ENCODE assay signal across 17 cellular contexts in genomic region chr17:62692159-62692651, GRCh38.
DNase-seq lines count a peak whose midpoint lies in the region; ATAC-seq, FAIRE-seq and TF ChIP-seq lines count a peak whose summit lies in the region.
"Had no signal": no experiment of that assay in that cellular context is flagged by ENCODE, and none has a peak within 500 bp of the region (broad histone marks: within the 10 kb centered on the region; RNA-seq: fewer than 3 reads in every experiment).

No MANE protein-coding gene starts in this region.

- FAIRE-seq in H1 (lab: Jason Lieb, UNC) (no peak), urothelium cell line (lab: Jason Lieb, UNC) (peak; percentile 81)
- FAIRE-seq: GM12891 had no signal

- no peaks in the 10 kb centered on the region for H3K27me3 ChIP-seq in H1 (replicated peaks in 1 of 4; ENCODE audit: control insufficient read depth in 3 of 4, extremely low read depth in 1 of 4, insufficient read depth in 3 of 4, low read length in 3 of 4)

- TF ChIP-seq RAD21 in H1 (IDR thresholded peaks at IDR 0.05 in 1 of 2, conservative IDR thresholded peaks at IDR 0.05 in 1 of 2; ENCODE audit: low read depth in 2 of 2, low read length in 2 of 2), result no peak

- H3K9ac ChIP-seq in H1 (replicated peaks in 1 of 4; ENCODE audit: extremely low read depth in 1 of 4, low read depth in 3 of 4, low read length in 3 of 4), result no peak overlapping the region

- ATAC-seq in Right ventricle myocardium superior (ENCODE audit: poor library complexity), result no peak

- H3K36me3 ChIP-seq in HEK293 (ENCODE audit: control insufficient read depth in 2 of 2, insufficient read depth in 1 of 2, low read length in 2 of 2) (peaks cover 0 to 31% of the 10 kb centered on the region in 2 experiments; a peak in 1 of 3 replicates), H1 (ENCODE audit: control insufficient read depth in 2 of 4, insufficient read depth in 4 of 4, low read length in 3 of 4) (no peaks in the 10 kb centered on the region)

- H3K4me2 ChIP-seq in H1 (ENCODE audit: insufficient read depth in 1 of 2, low read depth in 2 of 2, low read length in 2 of 2), result no peak overlapping the region

- no peaks in the 10 kb centered on the region for H3K79me2 ChIP-seq in H1 (ENCODE audit: control insufficient read depth in 1 of 2, insufficient read depth in 2 of 2, low read length in 2 of 2)

- no peak overlapping the region for H3K4ac ChIP-seq in H1 (replicated peaks; ENCODE audit: insufficient read length, low read depth, low read length)

- no peaks in the 10 kb centered on the region for H3K79me1 ChIP-seq in H1 (ENCODE audit: low read depth, low read length)

- TF ChIP-seq EP300 in H1 (IDR thresholded peaks at IDR 0.05; ENCODE audit: borderline replicate concordance in 1 of 2, low read depth in 2 of 2, low read length in 2 of 2), result no peak

- CTCF ChIA-PET in HEK293 (lab: Yijun Ruan, JAX), result interaction anchor here (2.8 kb wide), 1 partner anchor 715 kb away, joined by 9 read pairs; no protein-coding TSS in a partner anchor
- CTCF ChIA-PET in H1 (lab: Charles Lee; ENCODE audit: partially characterized antibody), result interaction anchor here (0.6 to 7.0 kb wide), 18 partner anchors 8 to 295 kb away, joined by 3 to 68 read pairs (median 4); partner anchors contain the start of gene TANC2

- DNase-seq in NCI-H1092 treated with DMSO at 0.1 percent for 48 hours (lab: John Stamatoyannopoulos, UW), result peak; percentile 24
- no peak for DNase-seq in NCI-H1092 (lab: John Stamatoyannopoulos, UW)
- DNase-seq in H1 (ENCODE audit: low read depth in 1 of 2, low spot score in 2 of 2), result no peak
- DNase-seq in urothelium cell line (ENCODE audit: low spot score), result no peak
- DNase-seq in NCI-H146 (lab: John Stamatoyannopoulos, UW), result no peak
- no peak for DNase-seq in Right ventricle myocardium superior
- DNase-seq: 8988T, DND-41, GOT3, NCI-H1105, NCI-H2029 treated with DMSO at 0.1 percent for 48 hours, NCI-H524 treated with DMSO at 0.1 percent for 48 hours, PC-3, SHP77 had no signal

- no peak overlapping the region for H2BK120ac ChIP-seq in H1 (replicated peaks; ENCODE audit: low read depth, low read length)

- intact Hi-C loops in Right ventricle myocardium superior (cut with DNase I), result no loop called here

- H3K9me3 ChIP-seq in HEK293 (ENCODE audit: control insufficient read depth, insufficient read depth, low read depth, low read length) (no peaks in the 10 kb centered on the region), H1 (ENCODE audit: insufficient read depth in 2 of 2, low read depth in 1 of 2, low read length in 1 of 2) (no peaks in the 10 kb centered on the region)

- no peak overlapping the region for H2BK15ac ChIP-seq in H1 (ENCODE audit: low read length)

- H2BK20ac ChIP-seq in H1 (ENCODE audit: low read length), result no peak overlapping the region

- H2BK5ac ChIP-seq in H1 (ENCODE audit: low read depth, low read length), result no peak overlapping the region

- H3K27ac ChIP-seq in HEK293 (ENCODE audit: extremely low read depth, low read depth, low read length) (no peak overlapping the region), H1 (ENCODE audit: low read depth, low read length) (no peak overlapping the region)
- H3K27ac ChIP-seq: C4-2B had no signal

- no peak overlapping the region for H4K5ac ChIP-seq in H1 (ENCODE audit: insufficient read length, low read depth, low read length)

- TF ChIP-seq CTCF in HEK293 (tag by site-specific recombination; IDR thresholded peaks at IDR 0.05) (no peak), H1 (IDR thresholded peaks at IDR 0.05; ENCODE audit: control extremely low read depth in 1 of 3, insufficient read depth in 1 of 3, low read depth in 1 of 3, low read length in 3 of 3) (no peak)

- 0 out of 2 replicates have a peak overlapping the region, but pooled peaks have one; percentile 71 for H4K8ac ChIP-seq in H1 (ENCODE audit: extremely low read depth, insufficient read depth, low read length)

- H2BK12ac ChIP-seq in H1 (ENCODE audit: low read depth, low read length), result no peak overlapping the region

- TF ChIP-seq POLR2A in H1 (IDR thresholded peaks at IDR 0.05; ENCODE audit: control extremely low read depth in 1 of 2, low read depth in 2 of 2, low read length in 2 of 2), result no peak

- H3K18ac ChIP-seq in H1 (ENCODE audit: extremely low read depth, low read length), result no peak overlapping the region

- no peak overlapping the region for H3K56ac ChIP-seq in H1 (replicated peaks; ENCODE audit: insufficient read length, low read depth, low read length)

- no peak overlapping the region for H3K4me3 ChIP-seq in HEK293 (ENCODE audit: low read depth, low read length)
- H3K4me3 ChIP-seq in H1 (ENCODE audit: extremely low read depth in 1 of 4, insufficient read depth in 2 of 4, low read depth in 3 of 4, low read length in 4 of 4), result no peak overlapping the region

- H4K20me1 ChIP-seq in H1 (replicated peaks in 1 of 2; ENCODE audit: control insufficient read depth in 1 of 2, insufficient read depth in 2 of 2, low read length in 2 of 2), result peaks cover 0 to 1% of the 10 kb centered on the region in 2 experiments

- no peak overlapping the region for H3K23ac ChIP-seq in H1 (ENCODE audit: insufficient read length)

- H2AK5ac ChIP-seq in H1 (ENCODE audit: low read depth, low read length), result no peak overlapping the region

- no peak overlapping the region for H3K14ac ChIP-seq in H1 (ENCODE audit: insufficient read length)

- H3K4me1 ChIP-seq in HEK293 (ENCODE audit: control insufficient read depth, insufficient read depth, low read length), result no peaks in the 10 kb centered on the region
- peaks cover 0 to 5% (median 0%) of the 10 kb centered on the region in 4 experiments; a peak in 3 of 7 replicates for H3K4me1 ChIP-seq in H1 (replicated peaks in 1 of 4; ENCODE audit: control insufficient read depth in 3 of 4, insufficient read depth in 4 of 4, low read length in 3 of 4)

- H4K91ac ChIP-seq in H1 (replicated peaks; ENCODE audit: insufficient read length, low read length), result no peak overlapping the region

- H3K23me2 ChIP-seq in H1 (ENCODE audit: low read depth, low read length), result no peaks in the 10 kb centered on the region; the same call in 1 of the 2 replicates

- 91% methylated on average over 19 of the region's 20 CpGs; no CpG with 5 or more reads in 1 of the 2 experiments for WGBS in H1 (ENCODE audit: extremely low coverage in 1 of 2, insufficient coverage in 1 of 2, insufficient read length in 1 of 2, insufficient replicate concordance in 2 of 2, low coverage in 1 of 2, low lambda C conversion rate in 2 of 2, missing lambda C conversion rate in 1 of 2), 2 experiments

- no peak overlapping the region for H2AFZ ChIP-seq in H1 (ENCODE audit: low read length)

- POLR2A ChIA-PET in HEK293 (lab: Yijun Ruan, JAX), result no interaction called here
- POLR2A ChIA-PET in H1 (lab: Charles Lee; ENCODE audit: partially characterized antibody), result interaction anchor here (1.1 kb wide), 1 partner anchor 9 kb away, joined by 3 read pairs; no protein-coding TSS in a partner anchor

TF ChIP-seq in HEK293, 187 proteins besides CTCF, POLR2A, EP300 and RAD21 (continues in another document):
- no peak for TF ChIP-seq ZNF558 (tag by site-specific recombination; IDR thresholded peaks at IDR 0.05)
- TF ChIP-seq ZFHX2 (tag by site-specific recombination; conservative IDR thresholded peaks at IDR 0.05), result peak; percentile 92

TF ChIP-seq in H1, 55 proteins besides CTCF, POLR2A, EP300 and RAD21:
- no peak for TF ChIP-seq TCF12 (IDR thresholded peaks at IDR 0.05; ENCODE audit: low read depth, low read length)
- TF ChIP-seq SAP30 (IDR thresholded peaks at IDR 0.05; ENCODE audit: insufficient read depth, insufficient replicate concordance, low read length), result no peak
- no peak for TF ChIP-seq NANOG (IDR thresholded peaks at IDR 0.05; ENCODE audit: insufficient read depth, low read depth, low read length, poor library complexity, severe bottlenecking)
- no peak for TF ChIP-seq KDM5A (IDR thresholded peaks at IDR 0.05; ENCODE audit: low read length)
- no peak for TF ChIP-seq GABPA (IDR thresholded peaks at IDR 0.05; ENCODE audit: borderline replicate concordance, insufficient read depth, low read length)
- no peak for TF ChIP-seq PHF8 (conservative IDR thresholded peaks at IDR 0.05; ENCODE audit: low read depth, low read length)
